8 cellular contexts compared by ENCODE assay signal in genomic region chr6:99905209-99906106, GRCh38.
DNase-seq lines count a peak whose midpoint lies in the region; ATAC-seq and TF ChIP-seq lines count a peak whose summit lies in the region.

No MANE protein-coding gene starts in this region.

- H3K36me3 Mint-ChIP-seq in activated CD4-positive, alpha-beta memory T cell treated with anti-CD3 and anti-CD28 coated beads, Interleukin-2, amount 10 ng/mL, durations not matched to agents 7 days and 5 days (ENCODE audit: low read depth), result no peaks in the 10 kb centered on the region

- H3K4me1 Mint-ChIP-seq in activated CD4-positive, alpha-beta memory T cell treated with anti-CD3 and anti-CD28 coated beads, Interleukin-2, amount 10 ng/mL, durations not matched to agents 7 days and 5 days, result no peaks in the 10 kb centered on the region

- no peak overlapping the region for H3K4me2 ChIP-seq in DOHH2 (ENCODE audit: low read length)

- H3K36me3 ChIP-seq in DOHH2 (ENCODE audit: control insufficient read depth, low read length), result no peaks in the 10 kb centered on the region
- H3K36me3 ChIP-seq in brain microvascular endothelial cell (replicated peaks), result no peaks in the 10 kb centered on the region
- H3K36me3 ChIP-seq in liver (ENCODE audit: control insufficient read depth in 4 of 4, insufficient read depth in 3 of 4, low read depth in 1 of 4, low read length in 3 of 4), result no peaks in the 10 kb centered on the region

- no peak overlapping the region for H3K4me3 ChIP-seq in DOHH2 (ENCODE audit: low read length)
- no peak overlapping the region for H3K4me3 ChIP-seq in brain microvascular endothelial cell (ENCODE audit: low read depth, low read length)
- no peak overlapping the region for H3K4me3 ChIP-seq in liver (ENCODE audit: low read depth in 1 of 3, low read length in 3 of 3)

- WGBS in liver, result 48% methylated on average over 4 of the region's 4 CpGs

- H3K27me3 ChIP-seq in DOHH2 (ENCODE audit: control insufficient read depth, low read length) (peaks cover 6% of the 10 kb centered on the region; the same call in 1 of the 2 replicates), brain microvascular endothelial cell (replicated peaks) (no peaks in the 10 kb centered on the region), liver (ENCODE audit: control insufficient read depth in 4 of 4, insufficient read depth in 4 of 4, low read length in 3 of 4) (no peaks in the 10 kb centered on the region)

- DNase-seq in GM20000 (ENCODE audit: low spot score), result peak; percentile 37
- peak; percentile 47 for DNase-seq in NCI-H510A treated with DMSO at 0.1 percent for 48 hours (lab: John Stamatoyannopoulos, UW)
- peak; percentile 43 for DNase-seq in brain microvascular endothelial cell
- no peak for DNase-seq in activated CD4-positive, alpha-beta T cell treated with anti-CD3 and anti-CD28 coated beads for 1 hour
- DNase-seq in activated CD4-positive, alpha-beta memory T cell treated with anti-CD3 and anti-CD28 coated beads, Interleukin-2, amount 10 ng/mL, durations not matched to agents 7 days and 5 days, result no peak

- no peaks in the 10 kb centered on the region for H4K20me1 ChIP-seq in DOHH2 (ENCODE audit: control insufficient read depth, insufficient read depth, low read depth, low read length)

- no peaks in the 10 kb centered on the region for H3K79me2 ChIP-seq in DOHH2 (ENCODE audit: control insufficient read depth, low read length)

- no peak overlapping the region for H3K4me3 Mint-ChIP-seq in activated CD4-positive, alpha-beta memory T cell treated with anti-CD3 and anti-CD28 coated beads, Interleukin-2, amount 10 ng/mL, durations not matched to agents 7 days and 5 days

- H3K27ac ChIP-seq in DOHH2 (ENCODE audit: low read depth, low read length) (no peak overlapping the region), brain microvascular endothelial cell (no peak overlapping the region), liver (ENCODE audit: low read depth in 1 of 2, low read length in 2 of 2) (no peak overlapping the region)

- in situ Hi-C loops in brain microvascular endothelial cell (cut with HindIII; ENCODE audit: low pct_ligation_motif_present, low sequenced_read_pairs), result no loop called here

- TF ChIP-seq CTCF in DOHH2 (IDR thresholded peaks at IDR 0.05; ENCODE audit: low read depth, low read length, poor library complexity, severe bottlenecking) (peak; percentile 66), GM20000 (IDR thresholded peaks at IDR 0.05; ENCODE audit: extremely low read depth, missing control alignments) (peak; percentile 20), brain microvascular endothelial cell (IDR thresholded peaks at IDR 0.05; ENCODE audit: low read depth, low read length, missing control alignments) (peak; percentile 72), liver (IDR thresholded peaks at IDR 0.05; ENCODE audit: low read depth, low read length, missing input control) (peak; percentile 43)

- no peak overlapping the region for H3K27ac Mint-ChIP-seq in activated CD4-positive, alpha-beta memory T cell treated with anti-CD3 and anti-CD28 coated beads, Interleukin-2, amount 10 ng/mL, durations not matched to agents 7 days and 5 days

- no peaks in the 10 kb centered on the region for H3K9me2 ChIP-seq in DOHH2 (replicated peaks; ENCODE audit: control insufficient read depth, low read length)

- no peaks in the 10 kb centered on the region for H3K4me1 ChIP-seq in DOHH2 (ENCODE audit: control insufficient read depth, low read length)
- H3K4me1 ChIP-seq in liver (ENCODE audit: control insufficient read depth in 4 of 4, insufficient read depth in 4 of 4, low read length in 3 of 4), result no peaks in the 10 kb centered on the region

- no peaks in the 10 kb centered on the region for H3K9me3 Mint-ChIP-seq in activated CD4-positive, alpha-beta memory T cell treated with anti-CD3 and anti-CD28 coated beads, Interleukin-2, amount 10 ng/mL, durations not matched to agents 7 days and 5 days

- peak; percentile 44 to 63 for TF ChIP-seq RAD21 in liver (IDR thresholded peaks at IDR 0.05)

- ATAC-seq in HG03460 (IDR thresholded peaks at IDR 0.05; ENCODE audit: unreplicated experiment), result peak; percentile 93

- H3K9ac ChIP-seq in liver (ENCODE audit: low read depth in 1 of 2, low read length in 2 of 2), result no peak overlapping the region

- H3F3A ChIP-seq in DOHH2 (ENCODE audit: control insufficient read depth, insufficient read depth), result no peaks in the 10 kb centered on the region

- peaks cover 6% of the 10 kb centered on the region for H3K27me3 Mint-ChIP-seq in activated CD4-positive, alpha-beta memory T cell treated with anti-CD3 and anti-CD28 coated beads, Interleukin-2, amount 10 ng/mL, durations not matched to agents 7 days and 5 days

- POLR2A ChIA-PET in activated CD4-positive, alpha-beta memory T cell treated with anti-CD3 and anti-CD28 coated beads, Interleukin-2, amount 10 ng/mL, durations not matched to agents 7 days and 5 days (lab: Charles Lee), result no interaction called here

- CTCF ChIA-PET in activated CD4-positive, alpha-beta memory T cell treated with anti-CD3 and anti-CD28 coated beads, Interleukin-2, amount 10 ng/mL, durations not matched to agents 7 days and 5 days (lab: Charles Lee), result interaction anchor here (1.0 to 1.5 kb wide), 4 partner anchors 13 to 39 kb away, joined by 3 to 4 read pairs (median 4); no protein-coding TSS in a partner anchor

- H3K9me3 ChIP-seq in DOHH2 (ENCODE audit: control insufficient read depth, insufficient read depth, low read length), result no peaks in the 10 kb centered on the region
- no peaks in the 10 kb centered on the region for H3K9me3 ChIP-seq in liver (ENCODE audit: control insufficient read depth in 4 of 4, low read length in 3 of 4)

TF ChIP-seq in liver, 16 proteins besides CTCF, POLR2A, EP300 and RAD21:
- no peak for TF ChIP-seq SP1 (IDR thresholded peaks at IDR 0.05)
- TF ChIP-seq RXRA (IDR thresholded peaks at IDR 0.05), result no peak
- TF ChIP-seq FOXA1 (IDR thresholded peaks at IDR 0.05), result no peak
- no peak for TF ChIP-seq TAF1 (conservative IDR thresholded peaks at IDR 0.05)
- no peak for TF ChIP-seq HNF4G (IDR thresholded peaks at IDR 0.05)
- TF ChIP-seq ATF3 (IDR thresholded peaks at IDR 0.05), result no peak
- TF ChIP-seq, protein P1, sequence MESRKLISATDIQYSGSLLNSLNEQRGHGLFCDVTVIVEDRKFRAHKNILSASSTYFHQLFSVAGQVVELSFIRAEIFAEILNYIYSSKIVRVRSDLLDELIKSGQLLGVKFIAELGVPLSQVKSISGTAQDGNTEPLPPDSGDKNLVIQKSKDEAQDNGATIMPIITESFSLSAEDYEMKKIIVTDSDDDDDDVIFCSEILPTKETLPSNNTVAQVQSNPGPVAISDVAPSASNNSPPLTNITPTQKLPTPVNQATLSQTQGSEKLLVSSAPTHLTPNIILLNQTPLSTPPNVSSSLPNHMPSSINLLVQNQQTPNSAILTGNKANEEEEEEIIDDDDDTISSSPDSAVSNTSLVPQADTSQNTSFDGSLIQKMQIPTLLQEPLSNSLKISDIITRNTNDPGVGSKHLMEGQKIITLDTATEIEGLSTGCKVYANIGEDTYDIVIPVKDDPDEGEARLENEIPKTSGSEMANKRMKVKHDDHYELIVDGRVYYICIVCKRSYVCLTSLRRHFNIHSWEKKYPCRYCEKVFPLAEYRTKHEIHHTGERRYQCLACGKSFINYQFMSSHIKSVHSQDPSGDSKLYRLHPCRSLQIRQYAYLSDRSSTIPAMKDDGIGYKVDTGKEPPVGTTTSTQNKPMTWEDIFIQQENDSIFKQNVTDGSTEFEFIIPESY (IDR thresholded peaks at IDR 0.05), result no peak
- TF ChIP-seq FOXA2 (IDR thresholded peaks at IDR 0.05), result no peak
- TF ChIP-seq YY1 (IDR thresholded peaks at IDR 0.05), result no peak
- TF ChIP-seq MAX (IDR thresholded peaks at IDR 0.05), result no peak
- TF ChIP-seq NR2F2 (IDR thresholded peaks at IDR 0.05), result no peak

Comparison
In these comparisons a context has a peak if more than half of its experiments do, and no peak if none do; other contexts are left out.
1. CTCF ChIP-seq: peak in every context shown above with its lines; median percentile 72 in brain microvascular endothelial cell; 66 in DOHH2; 43 in liver; 20 in GM20000.
2. DNase-seq: peak in GM20000 (single experiment), NCI-H510A treated with DMSO at 0.1 percent for 48 hours (single experiment) and brain microvascular endothelial cell (single experiment); none in activated CD4-positive, alpha-beta T cell treated with anti-CD3 and anti-CD28 coated beads for 1 hour (single experiment) and activated CD4-positive, alpha-beta memory T cell treated with anti-CD3 and anti-CD28 coated beads, Interleukin-2, amount 10 ng/mL, durations not matched to agents 7 days and 5 days (single experiment).